In the genomic region with DNA sequence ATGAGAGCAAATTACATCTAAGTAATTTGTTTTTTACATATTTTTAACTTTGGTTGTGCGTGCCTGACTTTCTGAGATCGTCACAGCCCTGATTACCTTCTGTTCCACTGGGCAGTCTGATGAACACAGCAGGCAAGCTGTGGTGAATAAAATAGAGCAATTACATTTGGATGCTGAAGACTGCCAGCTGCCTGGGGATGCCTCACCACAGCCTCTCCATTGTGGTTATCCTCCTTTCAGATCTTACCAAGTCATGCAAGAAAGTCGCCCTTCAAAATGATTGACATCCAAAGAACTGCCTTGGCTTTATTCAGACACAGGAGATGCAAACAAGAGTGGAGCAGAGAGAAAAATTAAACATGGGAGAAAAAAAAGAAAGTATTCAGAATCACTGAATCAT, we compare ENCODE assay signal across 25 cellular contexts.
DNase-seq lines count a peak whose midpoint lies in the region; ATAC-seq and TF ChIP-seq lines count a peak whose summit lies in the region.
"Had no signal": no experiment of that assay in that cellular context is flagged by ENCODE, and none has a peak within 500 bp of the region (broad histone marks: within the 10 kb centered on the region; RNA-seq: fewer than 3 reads in every experiment).

No MANE protein-coding gene starts in this region.

- peak; percentile 33 for DNase-seq in DND-41
- peak; percentile 44 to 81 for DNase-seq in NCI-H187 (lab: John Stamatoyannopoulos, UW)
- DNase-seq in astrocyte of the cerebellum (ENCODE audit: low read depth), result peak; percentile 83
- DNase-seq in neuronal stem cell (ENCODE audit: low spot score), result peak; percentile 3
- no peak for DNase-seq in GM19240 (ENCODE audit: insufficient read length, low spot score)
- no peak for DNase-seq in effector CD8-positive, alpha-beta T cell (lab: John Stamatoyannopoulos, UW)
- no peak for DNase-seq in hypothalamus (lab: John Stamatoyannopoulos, UW)
- DNase-seq: activated CD4-positive, alpha-beta T cell treated with anti-CD3 and anti-CD28 coated beads, Interleukin-2, amount 50 U/mL, for 4 hours; activated naive CD4-positive, alpha-beta T cell; activated T-cell treated with anti-CD3 and anti-CD28 coated beads, Interleukin-2, amount 50 U/mL, for 72 hours; Caco-2; EL; glutamatergic neuron; GM23248; left ventricle myocardium superior; naive B cell; NCI-H1048; NCI-H2081 treated with DMSO at 0.1 percent for 48 hours; NCI-H526 treated with DMSO at 0.1 percent for 48 hours; SJCRH30; stimulated activated CD4-positive, alpha-beta T cell treated with anti-CD3 and anti-CD28 coated beads, Interleukin-4, amount 100 ng/mL, for 1 hour; T-helper 1 cell had no signal

- H3K9me3 ChIP-seq in DND-41 (ENCODE audit: insufficient read depth, low read length, severe bottlenecking) (no peaks in the 10 kb centered on the region), neuronal stem cell (replicated peaks in 1 of 2; ENCODE audit: control insufficient read depth in 2 of 2, insufficient read depth in 1 of 2, low read depth in 1 of 2, low read length in 2 of 2) (no peaks in the 10 kb centered on the region)
- H3K9me3 ChIP-seq: Caco-2, right atrium auricular region, SJCRH30 had no signal

- TF ChIP-seq CTCF in DND-41 (IDR thresholded peaks at IDR 0.05; ENCODE audit: borderline replicate concordance, extremely low read depth, low read length, poor library complexity, severe bottlenecking) (no peak), astrocyte of the cerebellum (IDR thresholded peaks at IDR 0.05; ENCODE audit: low read depth, low read length, missing control alignments) (no peak)

- peaks cover 15% of the 10 kb centered on the region for H3K4me1 ChIP-seq in DND-41 (ENCODE audit: insufficient read depth, low read length)
- H3K4me1 ChIP-seq in neuronal stem cell (ENCODE audit: control insufficient read depth in 2 of 2, insufficient read depth in 1 of 2, low read depth in 1 of 2, low read length in 2 of 2), result peaks cover 2 to 26% of the 10 kb centered on the region in 2 donors
- H3K4me1 ChIP-seq: Caco-2, right atrium auricular region, SJCRH30 had no signal

- no peaks in the 10 kb centered on the region for H3K36me3 ChIP-seq in DND-41 (ENCODE audit: insufficient read depth, low read length)
- H3K36me3 ChIP-seq in neuronal stem cell (replicated peaks in 1 of 2; ENCODE audit: control insufficient read depth in 2 of 2, insufficient read depth in 2 of 2, low read length in 2 of 2), result no peaks in the 10 kb centered on the region
- H3K36me3 ChIP-seq: right atrium auricular region, SJCRH30 had no signal

- H3K79me2 ChIP-seq in DND-41 (ENCODE audit: insufficient read depth, low read length), result no peaks in the 10 kb centered on the region

- H3K23ac ChIP-seq in neuronal stem cell (ENCODE audit: low read depth, low read length, poor library complexity), result no peak overlapping the region

- H3K9ac ChIP-seq in DND-41 (ENCODE audit: low read depth, low read length) (no peak overlapping the region), neuronal stem cell (ENCODE audit: low read depth, low read length, poor library complexity) (no peak overlapping the region)
- H3K9ac ChIP-seq: GM23248 had no signal

- no peak overlapping the region for H3K4ac ChIP-seq in neuronal stem cell (ENCODE audit: low read length)

- peak; percentile 84 for ATAC-seq in DND-41 (ENCODE audit: insufficient read depth, low read depth)
- ATAC-seq: activated T-cell treated with anti-CD3 and anti-CD28 coated beads, Interleukin-2, amount 50 U/mL, for 72 hours; left ventricle myocardium superior had no signal

- H4K8ac ChIP-seq in neuronal stem cell (ENCODE audit: low read depth, low read length), result no peak overlapping the region

- H2AFZ ChIP-seq in DND-41 (ENCODE audit: low read depth, low read length), result no peak overlapping the region
- H2AFZ ChIP-seq in neuronal stem cell (ENCODE audit: low read length), result no peak overlapping the region
- H2AFZ ChIP-seq: GM23248 had no signal

- H3K18ac ChIP-seq in neuronal stem cell (ENCODE audit: low read length), result no peak overlapping the region

- H3K4me3 ChIP-seq in DND-41 (ENCODE audit: low read depth in 1 of 2, low read length in 2 of 2), result no peak overlapping the region
- H3K4me3 ChIP-seq in astrocyte of the cerebellum (ENCODE audit: low read depth, low read length), result no peak overlapping the region
- H3K4me3 ChIP-seq in neuronal stem cell (ENCODE audit: low read length in 2 of 2), result no peak overlapping the region
- H3K4me3 ChIP-seq: GM23248, right atrium auricular region, SJCRH30 had no signal

- H2BK120ac ChIP-seq in neuronal stem cell (ENCODE audit: low read depth, low read length), result no peak overlapping the region

- H4K91ac ChIP-seq in neuronal stem cell (ENCODE audit: low read depth, low read length, poor library complexity), result no peak overlapping the region

- H3K27me3 ChIP-seq in DND-41 (ENCODE audit: insufficient read depth, low read length, poor library complexity) (no peaks in the 10 kb centered on the region), neuronal stem cell (ENCODE audit: control insufficient read depth in 3 of 3, insufficient read depth in 3 of 3, low read depth in 1 of 3, low read length in 3 of 3) (no peaks in the 10 kb centered on the region)
- H3K27me3 ChIP-seq: right atrium auricular region, SJCRH30 had no signal

- H2BK12ac ChIP-seq in neuronal stem cell (ENCODE audit: low read length), result no peak overlapping the region

- H3K4me2 ChIP-seq in DND-41 (ENCODE audit: insufficient read depth, low read length), result peak overlapping the region; percentile 24; the same call in 1 of the 2 replicates
- H3K4me2 ChIP-seq in neuronal stem cell (ENCODE audit: insufficient read depth, low read length, poor library complexity, severe bottlenecking), result no peak overlapping the region

- H2BK15ac ChIP-seq in neuronal stem cell (ENCODE audit: low read length), result no peak overlapping the region

- H3K14ac ChIP-seq in neuronal stem cell (ENCODE audit: low read length), result no peak overlapping the region

- H3K27ac ChIP-seq in DND-41 (ENCODE audit: low read length) (no peak overlapping the region), neuronal stem cell (replicated peaks; ENCODE audit: low read length) (no peak overlapping the region)
- H3K27ac ChIP-seq: C4-2B, epithelial cell of prostate, GM23248, right atrium auricular region, SJCRH30 had no signal

- no CpG with 5 or more reads among the region's 3 CpGs for WGBS in neuronal stem cell (ENCODE audit: extremely low coverage in 2 of 2, insufficient read length in 2 of 2, insufficient replicate concordance in 1 of 2), 2 donors

- no peaks in the 10 kb centered on the region for H3K79me1 ChIP-seq in neuronal stem cell (ENCODE audit: low read depth, low read length)

- H2BK5ac ChIP-seq in neuronal stem cell (ENCODE audit: low read length), result no peak overlapping the region

- no peak overlapping the region for H2AK5ac ChIP-seq in neuronal stem cell (ENCODE audit: low read depth, low read length)

- no peaks in the 10 kb centered on the region for H4K20me1 ChIP-seq in DND-41 (ENCODE audit: insufficient read depth, low read length)

- in situ Hi-C loops in astrocyte of the cerebellum (cut with HindIII; ENCODE audit: low sequenced_read_pairs), result no loop called here

Comparison
In these comparisons a context has a peak if more than half of its experiments do, and no peak if none do; other contexts are left out.
1. DNase-seq: peak in DND-41 (single experiment), NCI-H187 (2 of 2), astrocyte of the cerebellum (single experiment) and neuronal stem cell (single experiment); none in GM19240 (single experiment), effector CD8-positive, alpha-beta T cell (single experiment) and hypothalamus (0 of 51).